ENCODE assay signal across 31 cellular contexts in genomic region chr7:82839555-82839954, GRCh38.
A peak's percentile ranks its signal among the peaks of the same experiment; 100 is the strongest.
DNase-seq lines count a peak whose midpoint lies in the region; TF ChIP-seq lines count a peak whose summit lies in the region.
"Had no signal": no experiment of that assay in that cellular context is flagged by ENCODE, and none has a peak within 500 bp of the region (broad histone marks: within the 10 kb centered on the region; RNA-seq: fewer than 3 reads in every experiment).

No MANE protein-coding gene starts in this region.

- intact Hi-C loops in left ventricle myocardium inferior (cut with micrococcal nuclease): no loop called here

- peaks cover 16% of the 10 kb centered on the region for H3K4me1 ChIP-seq in HAP-1
- H3K4me1 ChIP-seq in left ventricle myocardium inferior: no peaks in the 10 kb centered on the region
- H3K4me1 ChIP-seq: body of pancreas, right atrium auricular region, SJSA1, spleen had no signal

- H3K4me3 ChIP-seq in HAP-1: no peak overlapping the region
- H3K4me3 ChIP-seq in left ventricle myocardium inferior: no peak overlapping the region
- H3K4me3 ChIP-seq: body of pancreas, dorsolateral prefrontal cortex, right atrium auricular region, SJSA1, spleen had no signal

- no peaks in the 10 kb centered on the region for H3K36me3 ChIP-seq in HAP-1 (replicated peaks)
- no peaks in the 10 kb centered on the region for H3K36me3 ChIP-seq in left ventricle myocardium inferior
- H3K36me3 ChIP-seq: right atrium auricular region, SJSA1, spleen had no signal

- in situ Hi-C loops in HAP-1 (cut with MboI; ENCODE audit: low sequenced_read_pairs): no loop called here
- in situ Hi-C loops in SK-MEL-5 (cut with HindIII; ENCODE audit: low pct_unique_long_range_greater_than_20kb, low sequenced_read_pairs): no loop called here

- DNase-seq in A172 (ENCODE audit: low spot score) (peak; percentile 64), HAP-1 (ENCODE audit: low spot score in 2 of 2) (peak; percentile 13 to 46), SK-MEL-5 (ENCODE audit: low read depth, low spot score) (peak; percentile 28), islet precursor cell (peak; percentile 51), NCI-H2029 treated with DMSO at 0.1 percent for 48 hours (lab: John Stamatoyannopoulos, UW) (no peak), epidermal melanocyte (ENCODE audit: insufficient read length, low spot score) (no peak), left ventricle myocardium inferior (no peak)
- DNase-seq in activated CD4-positive, CD25-positive, alpha-beta regulatory T cell (lab: John Stamatoyannopoulos, UW): no peak
- DNase-seq: 8988T; activated CD4-positive, CD25-positive, alpha-beta regulatory T cell treated with anti-CD3 and anti-CD28 coated beads, Interleukin-2, amount 50 U/mL, for 72 hours; activated CD8-positive, alpha-beta memory T cell treated with anti-CD3 and anti-CD28 coated beads, Interleukin-2, amount 50 U/mL, for 48 hours; activated CD8-positive, alpha-beta T cell treated with anti-CD3 and anti-CD28 coated beads for 36 hours; activated naive CD4-positive, alpha-beta T cell treated with anti-CD3 and anti-CD28 coated beads, Interleukin-2, amount 50 U/mL, for 16 hours; AML-193; body of pancreas; CD4-positive, alpha-beta memory T cell; cerebellar nuclear complex; dorsolateral prefrontal cortex; foreskin melanocyte; Karpas-422; NCI-H146; NCI-H2107; NCI-H446; NCI-H774; posterior cingulate gyrus; spleen; stimulated activated CD4-positive, alpha-beta T cell treated with anti-CD3 and anti-CD28 coated beads, Interleukin-2, amount 100 ng/mL, for 24 hours; stimulated activated naive CD8-positive, alpha-beta T cell treated with anti-CD3 and anti-CD28 coated beads, Interleukin-15, Interleukin-2, amounts not matched to agents 100 U/mL and 50 U/mL, for 24 hours had no signal

- TF ChIP-seq CTCF in left ventricle myocardium inferior (IDR thresholded peaks at IDR 0.05; ENCODE audit: borderline replicate concordance): no peak

- no peak overlapping the region for H3K27ac ChIP-seq in left ventricle myocardium inferior (replicated peaks)
- H3K27ac ChIP-seq: body of pancreas, dorsolateral prefrontal cortex, right atrium auricular region, RWPE1, SJSA1, spleen had no signal

- H3K27me3 ChIP-seq in HAP-1 (ENCODE audit: low read depth): no peaks in the 10 kb centered on the region
- H3K27me3 ChIP-seq in left ventricle myocardium inferior (ENCODE audit: low read depth): no peaks in the 10 kb centered on the region
- H3K27me3 ChIP-seq: body of pancreas, dorsolateral prefrontal cortex, right atrium auricular region, SJSA1, spleen had no signal

- H3K9me3 ChIP-seq in HAP-1: no peaks in the 10 kb centered on the region
- H3K9me3 ChIP-seq in left ventricle myocardium inferior (replicated peaks): peaks cover 11% of the 10 kb centered on the region
- H3K9me3 ChIP-seq: body of pancreas, right atrium auricular region, SJSA1 had no signal

Comparison
In these comparisons a context has a peak if more than half of its experiments do, and no peak if none do; other contexts are left out.
1. DNase-seq: peak in A172 (single experiment), HAP-1 (2 of 2), SK-MEL-5 (single experiment) and islet precursor cell (single experiment); none in NCI-H2029 treated with DMSO at 0.1 percent for 48 hours (single experiment), activated CD4-positive, CD25-positive, alpha-beta regulatory T cell (0 of 4), epidermal melanocyte (single experiment) and left ventricle myocardium inferior (single experiment).